Comparison of ENCODE assay signal across 21 cellular contexts in the genomic region with DNA sequence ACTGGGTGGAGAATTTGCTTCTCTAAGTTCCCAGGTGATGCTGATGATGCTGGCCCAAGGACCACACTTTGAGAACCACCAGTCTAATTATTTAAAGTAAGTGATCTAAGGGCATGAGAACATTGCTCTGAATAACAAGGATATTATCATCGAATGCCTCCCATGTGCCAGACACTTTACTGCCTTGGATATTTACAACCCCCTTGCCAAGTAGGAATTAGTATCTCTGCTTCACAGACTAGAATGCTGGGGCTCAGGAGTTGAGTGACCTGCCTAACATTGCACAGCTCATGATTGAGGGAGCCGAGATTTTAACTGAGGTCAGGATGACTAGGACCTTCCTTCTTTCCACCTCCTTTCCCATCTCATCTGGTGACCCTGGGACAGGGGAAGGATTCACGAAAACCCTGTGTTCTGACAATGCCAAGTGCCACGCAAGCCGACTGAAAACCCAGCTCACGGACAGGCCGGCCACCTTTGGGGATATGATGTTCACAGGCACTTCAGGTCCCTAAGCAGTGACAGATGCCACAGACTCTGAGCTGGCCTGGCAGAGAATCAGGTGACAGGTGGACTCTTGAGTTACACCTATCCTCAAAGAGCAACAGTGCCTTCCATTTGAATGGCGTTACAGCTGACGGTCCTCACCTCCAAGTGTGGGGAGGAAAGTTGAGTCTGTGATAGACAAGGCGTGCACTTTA.
DNase-seq lines count a peak whose midpoint lies in the region; ATAC-seq and TF ChIP-seq lines count a peak whose summit lies in the region.
"Had no signal": no experiment of that assay in that cellular context is flagged by ENCODE, and none has a peak within 500 bp of the region (broad histone marks: within the 10 kb centered on the region; RNA-seq: fewer than 3 reads in every experiment).

No MANE protein-coding gene starts in this region.

- H2AFZ ChIP-seq in mesenchymal stem cell (ENCODE audit: low read depth, low read length) = no peak overlapping the region
- H2AFZ ChIP-seq: GM23248 had no signal

- H4K8ac ChIP-seq in mesenchymal stem cell (ENCODE audit: low read length) = peak overlapping the region; percentile 7

- no peak for ATAC-seq in GM18505 (IDR thresholded peaks at IDR 0.05; ENCODE audit: unreplicated experiment)
- ATAC-seq: naive thymus-derived CD8-positive, alpha-beta T cell; stimulated activated memory B cell treated with anti-CD40 and anti-IgM and Interleukin-4, amounts not matched to agents 10 μg/mL and 1 μg/mL and 100 μg/mL, for 72 hours had no signal

- no peaks in the 10 kb centered on the region for H3K27me3 Mint-ChIP-seq in activated naive CD4-positive, alpha-beta T cell treated with anti-CD3 and anti-CD28 coated beads, Interleukin-2, amount 50 U/mL, for 24 hours
- H3K27me3 Mint-ChIP-seq: naive thymus-derived CD8-positive, alpha-beta T cell; stimulated activated memory B cell treated with anti-CD40 and anti-IgM and Interleukin-4, amounts not matched to agents 10 μg/mL and 1 μg/mL and 100 μg/mL, for 72 hours had no signal

- no peak overlapping the region for H2BK5ac ChIP-seq in mesenchymal stem cell (ENCODE audit: low read depth, low read length, poor library complexity, severe bottlenecking)

- no peak overlapping the region for H3K4me2 ChIP-seq in mesenchymal stem cell (ENCODE audit: low read length, poor library complexity, severe bottlenecking)

- no peak overlapping the region for H3K14ac ChIP-seq in mesenchymal stem cell (ENCODE audit: low read length in 2 of 2)

- H3K4me3 Mint-ChIP-seq in activated naive CD4-positive, alpha-beta T cell treated with anti-CD3 and anti-CD28 coated beads, Interleukin-2, amount 50 U/mL, for 24 hours = no peak overlapping the region
- H3K4me3 Mint-ChIP-seq: immature natural killer cell; naive thymus-derived CD8-positive, alpha-beta T cell; stimulated activated memory B cell treated with anti-CD40 and anti-IgM and Interleukin-4, amounts not matched to agents 10 μg/mL and 1 μg/mL and 100 μg/mL, for 72 hours had no signal

- no peaks in the 10 kb centered on the region for H3K79me1 ChIP-seq in mesenchymal stem cell (replicated peaks; ENCODE audit: low read length, poor library complexity, severe bottlenecking)

- WGBS in mesenchymal stem cell = 96% methylated on average over 10 of the region's 10 CpGs

- H3K36me3 Mint-ChIP-seq in activated naive CD4-positive, alpha-beta T cell treated with anti-CD3 and anti-CD28 coated beads, Interleukin-2, amount 50 U/mL, for 24 hours = no peaks in the 10 kb centered on the region
- H3K36me3 Mint-ChIP-seq: immature natural killer cell; naive thymus-derived CD8-positive, alpha-beta T cell; stimulated activated memory B cell treated with anti-CD40 and anti-IgM and Interleukin-4, amounts not matched to agents 10 μg/mL and 1 μg/mL and 100 μg/mL, for 72 hours had no signal

- no peak for TF ChIP-seq CTCF in GM20000 (IDR thresholded peaks at IDR 0.05; ENCODE audit: extremely low read depth, missing control alignments)

- H3K4me3 ChIP-seq in mesenchymal stem cell (ENCODE audit: insufficient read depth in 1 of 2, low read depth in 1 of 2, low read length in 2 of 2) = no peak overlapping the region
- H3K4me3 ChIP-seq: esophagus squamous epithelium, GM23248, thyroid gland had no signal

- no peaks in the 10 kb centered on the region for H3K27me3 ChIP-seq in mesenchymal stem cell (ENCODE audit: control insufficient read depth in 1 of 2, insufficient read depth in 1 of 2, low read length in 2 of 2)
- H3K27me3 ChIP-seq: esophagus squamous epithelium, thyroid gland had no signal

- no peak overlapping the region for H3K9ac ChIP-seq in mesenchymal stem cell (ENCODE audit: low read length)
- H3K9ac ChIP-seq: GM23248 had no signal

- H3K27ac ChIP-seq in mesenchymal stem cell (ENCODE audit: low read length, poor library complexity, severe bottlenecking) = no peak overlapping the region
- H3K27ac ChIP-seq: GM23248 had no signal

- H3K4ac ChIP-seq in mesenchymal stem cell (ENCODE audit: low read depth in 1 of 2, low read length in 2 of 2) = no peak overlapping the region

- no peak for TF ChIP-seq POLR2A in GM18505 (IDR thresholded peaks at IDR 0.05; ENCODE audit: borderline replicate concordance, extremely low read depth, insufficient read depth, insufficient read length)

- H2BK120ac ChIP-seq in mesenchymal stem cell (ENCODE audit: low read depth, low read length) = no peak overlapping the region

- peaks cover 25% of the 10 kb centered on the region for H3K4me1 Mint-ChIP-seq in activated naive CD4-positive, alpha-beta T cell treated with anti-CD3 and anti-CD28 coated beads, Interleukin-2, amount 50 U/mL, for 24 hours
- H3K4me1 Mint-ChIP-seq: stimulated activated memory B cell treated with anti-CD40 and anti-IgM and Interleukin-4, amounts not matched to agents 10 μg/mL and 1 μg/mL and 100 μg/mL, for 72 hours had no signal

- no peaks in the 10 kb centered on the region for H3K9me3 Mint-ChIP-seq in activated naive CD4-positive, alpha-beta T cell treated with anti-CD3 and anti-CD28 coated beads, Interleukin-2, amount 50 U/mL, for 24 hours
- H3K9me3 Mint-ChIP-seq: immature natural killer cell; naive thymus-derived CD8-positive, alpha-beta T cell; stimulated activated memory B cell treated with anti-CD40 and anti-IgM and Interleukin-4, amounts not matched to agents 10 μg/mL and 1 μg/mL and 100 μg/mL, for 72 hours had no signal

- peak overlapping the region; percentile 10 for H3K27ac Mint-ChIP-seq in activated naive CD4-positive, alpha-beta T cell treated with anti-CD3 and anti-CD28 coated beads, Interleukin-2, amount 50 U/mL, for 24 hours

- no peak overlapping the region for H4K91ac ChIP-seq in mesenchymal stem cell (ENCODE audit: low read length)

- H3K18ac ChIP-seq in mesenchymal stem cell (ENCODE audit: low read depth in 1 of 2, low read length in 2 of 2) = peak overlapping the region in 1 of 2 experiments; percentile 12

- no peaks in the 10 kb centered on the region for H3K9me3 ChIP-seq in mesenchymal stem cell (ENCODE audit: control insufficient read depth, low read length)
- H3K9me3 ChIP-seq: esophagus squamous epithelium, thyroid gland had no signal

- H2BK15ac ChIP-seq in mesenchymal stem cell (ENCODE audit: low read depth, poor library complexity, severe bottlenecking) = peak overlapping the region; percentile 17

- H2BK12ac ChIP-seq in mesenchymal stem cell (ENCODE audit: low read length in 2 of 2) = peak overlapping the region; percentile 12 to 56

- no peak overlapping the region for H3K23ac ChIP-seq in mesenchymal stem cell (ENCODE audit: low read length in 2 of 2)

- peak overlapping the region; percentile 21 for H2AK5ac ChIP-seq in mesenchymal stem cell (ENCODE audit: low read length, severe bottlenecking)

- no peaks in the 10 kb centered on the region for H3K36me3 ChIP-seq in mesenchymal stem cell (ENCODE audit: control insufficient read depth in 1 of 2, insufficient read depth in 2 of 2, low read depth in 1 of 2, low read length in 2 of 2)
- H3K36me3 ChIP-seq: esophagus squamous epithelium, thyroid gland had no signal

- H3K4me1 ChIP-seq in mesenchymal stem cell (ENCODE audit: control insufficient read depth, insufficient read depth, low read depth, low read length) = peaks cover 25% of the 10 kb centered on the region

- no peak for DNase-seq in activated naive CD4-positive, alpha-beta T cell (lab: John Stamatoyannopoulos, UW)
- DNase-seq in cerebellum (ENCODE audit: low spot score) = peak; percentile 36
- no peak for DNase-seq in mesenchymal stem cell
- DNase-seq in GM20000 (ENCODE audit: low spot score) = no peak
- no peak for DNase-seq in NCI-H526 treated with DMSO at 0.1 percent for 48 hours (lab: John Stamatoyannopoulos, UW)
- no peak for DNase-seq in NCI-H146 (lab: John Stamatoyannopoulos, UW)
- DNase-seq: ACHN; activated CD4-positive, alpha-beta T cell treated with anti-CD3 and anti-CD28 coated beads for 4 hours; activated CD8-positive, alpha-beta memory T cell treated with anti-CD3 and anti-CD28 coated beads, Interleukin-2, amount 50 U/mL, for 4 hours; activated naive CD4-positive, alpha-beta T cell treated with Interleukin-2 at 50 U/mL for 16 hours; anterior cingulate cortex; effector memory CD4-positive, alpha-beta T cell; esophagus squamous epithelium; GM23248; immature natural killer cell; naive thymus-derived CD8-positive, alpha-beta T cell; RPMI8226 had no signal
